ENCODE assay signal across 9 cellular contexts in the genomic region with DNA sequence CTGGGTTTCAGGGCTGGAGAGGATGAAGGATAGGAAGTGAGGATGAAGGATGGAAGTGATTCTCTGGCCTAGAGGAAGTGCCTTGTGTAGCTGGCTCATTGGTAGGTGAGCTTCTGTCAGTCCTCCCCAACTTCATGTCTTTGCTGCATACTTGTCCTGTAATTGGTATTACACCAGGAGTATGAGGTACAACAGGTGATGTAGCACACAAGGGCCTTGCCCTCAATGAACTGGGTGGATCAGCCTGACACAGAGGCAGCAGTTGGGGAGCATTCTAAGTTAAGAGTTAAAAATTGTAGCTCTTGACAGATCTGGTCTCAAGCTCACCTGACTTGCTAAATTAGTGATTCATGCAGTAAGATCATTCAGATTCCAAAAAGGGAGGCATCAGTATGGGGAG. TPM values are rescaled to one million over a fixed set of nuclear protein-coding genes. Genes with fewer than 3 reads are reported as not detected.
"Had no signal": no experiment of that assay in that cellular context is flagged by ENCODE, and none has a peak within 500 bp of the region (broad histone marks: within the 10 kb centered on the region; RNA-seq: fewer than 3 reads in every experiment).

No MANE protein-coding gene starts in this region.

- H3K4me2 ChIP-seq: GM23338 had no signal

- H3K27ac Mint-ChIP-seq: GM23338, H9, HFFc6 had no signal

- H2AFZ ChIP-seq: GM23248, GM23338 had no signal

- ATAC-seq: GM23338, HCT116 had no signal

- H3K36me3 ChIP-seq: HAP-1 had no signal

- H3K4me3 ChIP-seq: GM23248, GM23338, HAP-1 had no signal

- H3K9ac ChIP-seq: GM23248 had no signal

- DNase-seq: GM23248, GOT3, H7, H9, HCEC 1CT, HFFc6 had no signal

- H3K4me1 ChIP-seq: HAP-1 had no signal

- H3K9me3 ChIP-seq: HAP-1 had no signal

- H3K4me3 Mint-ChIP-seq: GM23338, H9, HFFc6 had no signal

- H3K9me3 Mint-ChIP-seq: GM23338, H9, HFFc6 had no signal

- H3K4me1 Mint-ChIP-seq: GM23338, H9 had no signal

- H3K27ac ChIP-seq: GM23248 had no signal

RNA-seq across cellular contexts. Expression of gene CACNA1E, which starts 37.9 kb away (rescaled TPM):
- total RNA-seq: GM23248, HFFc6 had no signal
- polyA plus RNA-seq: GM23248 had no signal
